ENCODE assay signal across 1 cellular context in genomic region chr7:116610210-116610609, GRCh38.
TF ChIP-seq lines count a peak whose summit lies in the region.

No MANE protein-coding gene starts in this region.

TF ChIP-seq in A549, 52 proteins besides CTCF, POLR2A, EP300 and RAD21 (continued from another document):
- TF ChIP-seq TFCP2L1 (CRISPR knock-in tag; IDR thresholded peaks at IDR 0.05): no peak
- TF ChIP-seq ELK1 (IDR thresholded peaks at IDR 0.05; ENCODE audit: low read depth, low read length): no peak
- TF ChIP-seq RARB (CRISPR knock-in tag; IDR thresholded peaks at IDR 0.05): no peak
- TF ChIP-seq RFX5 (IDR thresholded peaks at IDR 0.05): no peak
- no peak for TF ChIP-seq ZSCAN20 (CRISPR knock-in tag; IDR thresholded peaks at IDR 0.05)
- no peak for TF ChIP-seq EHF (CRISPR knock-in tag; IDR thresholded peaks at IDR 0.05)
- TF ChIP-seq JUNB (IDR thresholded peaks at IDR 0.05): no peak
- TF ChIP-seq KDM5A (IDR thresholded peaks at IDR 0.05): no peak
- no peak for TF ChIP-seq NR3C1 (IDR thresholded peaks at IDR 0.05)
- no peak for TF ChIP-seq HOXA7 (CRISPR knock-in tag; IDR thresholded peaks at IDR 0.05)
- TF ChIP-seq HEYL (CRISPR knock-in tag; IDR thresholded peaks at IDR 0.05): no peak
- TF ChIP-seq HOXB13 (CRISPR knock-in tag; IDR thresholded peaks at IDR 0.05; ENCODE audit: low read depth): no peak
- no peak for TF ChIP-seq MAX (IDR thresholded peaks at IDR 0.05)
TF ChIP-seq in A549: peak in this region for 0.
